Comparison of ENCODE assay signal across 9 cellular contexts in the genomic region with DNA sequence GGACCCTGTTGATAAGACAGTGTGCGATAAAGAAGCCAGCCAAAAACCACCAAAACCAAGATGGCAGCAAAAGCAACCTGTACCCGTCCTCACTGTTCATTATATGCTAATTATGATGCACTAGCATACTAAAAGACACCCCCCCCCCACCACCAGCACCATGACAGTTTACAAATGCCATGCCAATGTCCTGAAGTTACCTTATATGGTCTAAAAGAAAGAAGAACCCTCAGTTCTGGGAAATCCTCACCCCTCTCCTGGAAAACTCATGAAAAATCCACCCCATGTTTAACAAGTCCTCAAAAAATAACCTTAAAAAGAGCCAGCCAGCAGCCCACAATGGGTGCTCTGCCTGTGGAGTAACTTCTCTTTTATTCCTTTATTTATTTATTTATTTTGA.
"Had no signal": no experiment of that assay in that cellular context is flagged by ENCODE, and none has a peak within 500 bp of the region (broad histone marks: within the 10 kb centered on the region; RNA-seq: fewer than 3 reads in every experiment).

No MANE protein-coding gene starts in this region.

- DNase-seq: GM23248, GOT3, H7, HFFc6, IMR-90, KBM-7 had no signal

- H3K27ac ChIP-seq: GM23248, HL-60, KMS-11 had no signal

- ATAC-seq: HCT116 had no signal
